Comparison of ENCODE assay signal across 1 cellular context in genomic region chr6:151058021-151058733, GRCh38.
TF ChIP-seq lines count a peak whose summit lies in the region.

No MANE protein-coding gene starts in this region.

TF ChIP-seq in IMR-90, 13 proteins besides CTCF, POLR2A, EP300 and RAD21 (continued from another document):
- TF ChIP-seq ELK1 (IDR thresholded peaks at IDR 0.05; ENCODE audit: borderline replicate concordance, low read depth, low read length) (no peak), MAFK (IDR thresholded peaks at IDR 0.05; ENCODE audit: low read depth, low read length) (no peak)
